10 cellular contexts compared by ENCODE assay signal in the genomic region with DNA sequence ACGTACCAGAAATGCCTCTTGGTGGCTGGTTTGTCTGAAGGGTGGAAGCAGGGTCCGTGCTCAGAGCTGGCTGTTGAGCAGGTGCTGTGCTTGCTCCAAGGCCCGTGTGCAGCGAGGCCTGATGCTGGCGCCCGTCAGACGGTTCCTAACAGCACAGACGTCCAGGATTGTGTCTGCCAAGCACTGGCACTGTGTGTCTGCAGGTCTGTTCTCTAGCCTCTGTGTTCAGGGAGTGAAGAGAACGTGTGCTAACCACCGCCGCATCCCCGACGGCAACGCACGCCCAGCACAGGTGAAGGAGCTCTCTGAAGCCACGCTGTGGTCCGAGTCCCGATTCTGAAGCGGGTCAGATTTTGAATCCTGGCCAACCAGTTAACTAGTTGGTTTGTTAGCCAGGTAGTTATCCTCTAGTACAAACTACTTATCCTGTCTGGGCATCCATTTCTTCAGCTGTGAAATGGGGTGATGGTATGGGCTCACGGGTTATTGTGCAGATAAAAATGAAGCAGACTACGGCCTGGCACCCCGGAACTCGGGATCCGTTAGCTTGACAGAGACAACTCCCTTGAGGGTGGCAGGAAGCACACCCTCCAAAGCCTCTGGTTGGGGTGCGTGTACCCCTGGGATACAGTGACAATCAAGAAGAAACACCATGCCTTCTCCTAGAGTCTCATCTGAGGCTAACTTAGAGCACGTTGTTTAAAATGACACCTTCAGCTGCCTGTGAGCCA. TPM values are rescaled to one million over a fixed set of nuclear protein-coding genes. Genes with fewer than 3 reads are reported as not detected.
DNase-seq lines count a peak whose midpoint lies in the region; ATAC-seq and TF ChIP-seq lines count a peak whose summit lies in the region.
"Had no signal": no experiment of that assay in that cellular context is flagged by ENCODE, and none has a peak within 500 bp of the region (broad histone marks: within the 10 kb centered on the region; RNA-seq: fewer than 3 reads in every experiment).

No MANE protein-coding gene starts in this region.

- 90% methylated on average over 25 of the region's 26 CpGs for WGBS in SK-N-SH (ENCODE audit: low lambda C conversion rate)
- WGBS in esophagus squamous epithelium, 2 donors: 61 to 76% methylated on average over 9 to 19 of the region's 26 CpGs
- no CpG with 5 or more reads among the region's 26 CpGs for WGBS in trophoblast cell (ENCODE audit: extremely low coverage, insufficient coverage, insufficient read length)

- H3K36me3 ChIP-seq in SK-N-SH (replicated peaks in 1 of 2; ENCODE audit: control insufficient read depth in 1 of 2, insufficient read depth in 2 of 2, low read length in 1 of 2): peaks cover 19 to 26% of the 10 kb centered on the region in 2 experiments
- H3K36me3 ChIP-seq in esophagus squamous epithelium: peaks cover 0 to 41% (median 14%) of the 10 kb centered on the region in 3 donors
- H3K36me3 ChIP-seq in trophoblast cell (ENCODE audit: control insufficient read depth in 1 of 2, insufficient read depth in 2 of 2, low read length in 2 of 2): peaks cover 11 to 21% of the 10 kb centered on the region in 2 experiments

- H3K9me3 ChIP-seq in SK-N-SH: no peaks in the 10 kb centered on the region
- H3K9me3 ChIP-seq in esophagus squamous epithelium: no peaks in the 10 kb centered on the region
- H3K9me3 ChIP-seq in trophoblast cell (ENCODE audit: insufficient read depth, low read depth, low read length): no peaks in the 10 kb centered on the region
- H3K9me3 ChIP-seq: colonic mucosa, psoas muscle had no signal

- H3K14ac ChIP-seq in trophoblast cell (ENCODE audit: low read length): no peak overlapping the region

- ATAC-seq in SK-N-SH treated with all-trans-retinoic acid at 6 μM for 48 hours: no peak
- no peak for ATAC-seq in HG03045 (IDR thresholded peaks at IDR 0.05; ENCODE audit: unreplicated experiment)

- H4K8ac ChIP-seq in trophoblast cell (ENCODE audit: low read depth, low read length): no peak overlapping the region

- H3K4ac ChIP-seq in trophoblast cell (ENCODE audit: low read depth, low read length): no peak overlapping the region

- H3K27ac ChIP-seq in SK-N-SH (ENCODE audit: low read depth in 2 of 2, low read length in 1 of 2) (no peak overlapping the region), RWPE1 (peak overlapping the region; percentile 65), esophagus squamous epithelium (peak overlapping the region; percentile 21 to 66 (median 39)), trophoblast cell (ENCODE audit: low read depth, low read length) (no peak overlapping the region)
- H3K27ac ChIP-seq: colonic mucosa, psoas muscle had no signal

- CTCF ChIA-PET in SK-N-SH (lab: Yijun Ruan, JAX) (interaction anchor here (0.5 to 14.5 kb wide), 37 partner anchors 9 to 338 kb away, joined by 3 to 197 read pairs (median 5); partner anchors contain the start of gene RD3L), RWPE1 (lab: Yijun Ruan, JAX) (interaction anchor here (0.6 to 2.5 kb wide), 14 partner anchors 9 to 356 kb away, joined by 3 to 36 read pairs (median 4); a partner anchor contains a TSS)

- H3F3A ChIP-seq in SK-N-SH (replicated peaks; ENCODE audit: insufficient read depth): no peaks in the 10 kb centered on the region

- peaks cover 0 to 19% of the 10 kb centered on the region in 2 experiments; a peak in 1 of 4 replicates for H3K4me1 ChIP-seq in SK-N-SH (ENCODE audit: control insufficient read depth in 1 of 2, insufficient read depth in 2 of 2, low read depth in 1 of 2, low read length in 1 of 2)
- H3K4me1 ChIP-seq in esophagus squamous epithelium: peaks cover 0 to 15% (median 11%) of the 10 kb centered on the region in 3 donors
- peaks cover 0 to 2% of the 10 kb centered on the region in 2 experiments for H3K4me1 ChIP-seq in trophoblast cell (ENCODE audit: control insufficient read depth in 1 of 2, insufficient read depth in 2 of 2, low read length in 2 of 2)
- H3K4me1 ChIP-seq: colonic mucosa, psoas muscle had no signal

- H3K18ac ChIP-seq in trophoblast cell (ENCODE audit: low read length): no peak overlapping the region

- no peak overlapping the region for H4K91ac ChIP-seq in trophoblast cell (ENCODE audit: low read depth, low read length)

- no peak overlapping the region for H2AK5ac ChIP-seq in trophoblast cell (ENCODE audit: low read length)

- no peaks in the 10 kb centered on the region for H4K20me1 ChIP-seq in SK-N-SH (ENCODE audit: insufficient read depth)

- TF ChIP-seq CTCF in SK-N-SH (IDR thresholded peaks at IDR 0.05) (no peak), RWPE1 (conservative IDR thresholded peaks at IDR 0.05; ENCODE audit: low read depth) (no peak), esophagus squamous epithelium (IDR thresholded peaks at IDR 0.05) (no peak)

- DNase-seq in SK-N-SH (no peak), RWPE1 (ENCODE audit: low spot score) (no peak), esophagus squamous epithelium (lab: John Stamatoyannopoulos, UW) (no peak), trophoblast cell (no peak), NCI-H1417 (lab: John Stamatoyannopoulos, UW) (no peak), SW480 (ENCODE audit: low spot score) (no peak)

- H3K79me2 ChIP-seq in SK-N-SH (ENCODE audit: insufficient read depth): no peaks in the 10 kb centered on the region; the same call in 1 of the 2 replicates
- H3K79me2 ChIP-seq in trophoblast cell (ENCODE audit: control insufficient read depth, insufficient read depth, low read length, poor library complexity): no peaks in the 10 kb centered on the region

- intact Hi-C loops in esophagus squamous epithelium (cut with DNase I): loop anchor here (5.0 kb wide), 1 partner anchor 102 kb away; no protein-coding TSS in a partner anchor

- H3K27me3 ChIP-seq in SK-N-SH (ENCODE audit: insufficient read depth) (no peaks in the 10 kb centered on the region), esophagus squamous epithelium (no peaks in the 10 kb centered on the region), trophoblast cell (ENCODE audit: insufficient read depth, low read length) (no peaks in the 10 kb centered on the region)
- H3K27me3 ChIP-seq: colonic mucosa had no signal

- no peaks in the 10 kb centered on the region for H3K9me2 ChIP-seq in SK-N-SH

- peak overlapping the region in 1 of 2 experiments; percentile 25; a peak in 1 of 4 replicates for H3K4me3 ChIP-seq in SK-N-SH (ENCODE audit: low read depth in 2 of 2, low read length in 1 of 2)
- peak overlapping the region in 1 of 4 donors; percentile 46 for H3K4me3 ChIP-seq in esophagus squamous epithelium
- no peak overlapping the region for H3K4me3 ChIP-seq in trophoblast cell (ENCODE audit: low read depth, low read length)
- H3K4me3 ChIP-seq: colonic mucosa, psoas muscle had no signal

- no peak overlapping the region for H4K12ac ChIP-seq in trophoblast cell (ENCODE audit: low read depth, low read length)

- 0 out of 2 replicates have a peak overlapping the region, but pooled peaks have one; percentile 23 for H3K4me2 ChIP-seq in SK-N-SH
- H3K4me2 ChIP-seq in trophoblast cell (ENCODE audit: low read length): peak overlapping the region; percentile 14

- no peak for TF ChIP-seq POLR2A in esophagus squamous epithelium (IDR thresholded peaks at IDR 0.05)

- H2BK12ac ChIP-seq in trophoblast cell (ENCODE audit: low read length): no peak overlapping the region

- H3K23ac ChIP-seq in trophoblast cell (ENCODE audit: low read length): no peak overlapping the region

- no peaks in the 10 kb centered on the region for H3K79me1 ChIP-seq in trophoblast cell (ENCODE audit: low read length)

- no peak for TF ChIP-seq RAD21 in SK-N-SH (IDR thresholded peaks at IDR 0.05; ENCODE audit: low read length)

- no peak overlapping the region for H2BK5ac ChIP-seq in trophoblast cell (ENCODE audit: low read depth, low read length, poor library complexity)

- H3K9ac ChIP-seq in SK-N-SH (no peak overlapping the region), trophoblast cell (ENCODE audit: low read length) (no peak overlapping the region)

- no peak overlapping the region for H2BK120ac ChIP-seq in trophoblast cell (ENCODE audit: insufficient read depth, low read length, poor library complexity)

- TF ChIP-seq EP300 in SK-N-SH (IDR thresholded peaks at IDR 0.05; ENCODE audit: borderline replicate concordance in 1 of 2, low read depth in 1 of 2, low read length in 1 of 2): no peak

- POLR2A ChIA-PET in SK-N-SH (lab: Yijun Ruan, JAX): no interaction called here
- POLR2A ChIA-PET in RWPE1 (lab: Yijun Ruan, JAX; ENCODE audit: low non-redundant PET): no interaction called here

- H2AFZ ChIP-seq in SK-N-SH (ENCODE audit: low read depth) (no peak overlapping the region), trophoblast cell (ENCODE audit: insufficient read depth, low read length, poor library complexity) (no peak overlapping the region)

TF ChIP-seq in SK-N-SH, 30 proteins besides CTCF, POLR2A, EP300 and RAD21 (continues in another document):
- TF ChIP-seq MEF2A (IDR thresholded peaks at IDR 0.05; ENCODE audit: borderline replicate concordance, low read depth): no peak

TF ChIP-seq in SK-N-SH treated with all-trans-retinoic acid at 6 μM for 48 hours, 23 proteins besides CTCF, POLR2A, EP300 and RAD21 (continues in another document):
- TF ChIP-seq ESRRG (CRISPR knock-in tag; IDR thresholded peaks at IDR 0.05) (no peak), ZNF70 (CRISPR knock-in tag; IDR thresholded peaks at IDR 0.05) (no peak), OSR1 (CRISPR knock-in tag; IDR thresholded peaks at IDR 0.05) (no peak)
- TF ChIP-seq, protein P1, sequence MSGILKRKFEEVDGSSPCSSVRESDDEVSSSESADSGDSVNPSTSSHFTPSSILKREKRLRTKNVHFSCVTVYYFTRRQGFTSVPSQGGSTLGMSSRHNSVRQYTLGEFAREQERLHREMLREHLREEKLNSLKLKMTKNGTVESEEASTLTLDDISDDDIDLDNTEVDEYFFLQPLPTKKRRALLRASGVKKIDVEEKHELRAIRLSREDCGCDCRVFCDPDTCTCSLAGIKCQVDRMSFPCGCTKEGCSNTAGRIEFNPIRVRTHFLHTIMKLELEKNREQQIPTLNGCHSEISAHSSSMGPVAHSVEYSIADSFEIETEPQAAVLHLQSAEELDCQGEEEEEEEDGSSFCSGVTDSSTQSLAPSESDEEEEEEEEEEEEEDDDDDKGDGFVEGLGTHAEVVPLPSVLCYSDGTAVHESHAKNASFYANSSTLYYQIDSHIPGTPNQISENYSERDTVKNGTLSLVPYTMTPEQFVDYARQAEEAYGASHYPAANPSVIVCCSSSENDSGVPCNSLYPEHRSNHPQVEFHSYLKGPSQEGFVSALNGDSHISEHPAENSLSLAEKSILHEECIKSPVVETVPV (CRISPR knock-in tag; IDR thresholded peaks at IDR 0.05): no peak

RNA-seq across cellular contexts. Expression of gene TDRD9, which starts 18.6 kb away (rescaled TPM):
- polyA plus RNA-seq in SK-N-SH (2012; rRNA removed): not detected in 2 replicates
- not detected in 2 replicates for polyA plus RNA-seq in SK-N-SH (2012; cell fraction: cytosol; rRNA removed)
- polyA plus RNA-seq in SK-N-SH (2012; cell fraction: nucleus; rRNA removed): not detected in 2 replicates
- 1 to 10 TPM in 1 of 4 donors, under 1 TPM in 3; 0.09 to 6.0 (median 0.74) TPM for total RNA-seq in esophagus squamous epithelium
- not detected in 2 replicates for polyA plus RNA-seq in trophoblast cell (2013)

RNA-seq across cellular contexts. Expression of gene RD3L, which starts 32.6 kb away (rescaled TPM):
- not detected in 2 replicates for polyA plus RNA-seq in SK-N-SH (2012; rRNA removed)
- not detected in 2 replicates for polyA plus RNA-seq in SK-N-SH (2012; cell fraction: cytosol; rRNA removed)
- polyA plus RNA-seq in SK-N-SH (2012; cell fraction: nucleus; rRNA removed): not detected in 2 replicates
- not detected for total RNA-seq in esophagus squamous epithelium
- not detected in 2 replicates for polyA plus RNA-seq in trophoblast cell (2013)
- total RNA-seq: colonic mucosa, psoas muscle had no signal
- polyA plus RNA-seq: psoas muscle had no signal

Comparison
In these comparisons a context has a peak if more than half of its experiments do, and no peak if none do; other contexts are left out.
1. H3K27ac ChIP-seq: peak in RWPE1 (single experiment) and esophagus squamous epithelium (4 of 4); none in SK-N-SH (0 of 2) and trophoblast cell (single experiment).